In the genomic region with DNA sequence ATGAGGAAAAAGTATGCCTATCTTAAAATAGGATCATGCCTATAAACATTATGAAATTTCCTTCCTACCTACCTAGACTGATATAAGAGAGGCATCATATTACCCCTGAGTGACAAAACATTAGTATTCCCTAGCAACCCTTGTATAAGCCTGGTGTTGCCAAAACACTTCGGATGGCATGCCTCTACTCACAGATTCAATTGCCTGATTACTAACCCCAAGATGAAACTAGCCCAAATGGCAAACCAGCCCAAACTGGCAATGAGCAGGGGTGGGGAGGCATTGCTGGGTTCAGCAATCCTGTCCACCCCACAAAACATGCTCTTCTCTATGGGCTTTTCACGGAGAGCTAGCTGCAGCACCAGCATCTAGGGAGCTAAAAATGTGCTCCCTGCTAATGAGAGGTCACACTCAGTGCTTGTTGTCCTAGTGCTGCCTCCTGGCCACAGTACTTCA, we compare ENCODE assay signal across 2 cellular contexts.
TF ChIP-seq lines count a peak whose summit lies in the region.

No MANE protein-coding gene starts in this region.

TF ChIP-seq in IMR-90, 13 proteins besides CTCF, POLR2A, EP300 and RAD21:
- TF ChIP-seq RFX5 (IDR thresholded peaks at IDR 0.05; ENCODE audit: low read depth, low read length) (no peak), CEBPB (IDR thresholded peaks at IDR 0.05; ENCODE audit: low read depth, low read length) (no peak), RCOR1 (IDR thresholded peaks at IDR 0.05; ENCODE audit: insufficient replicate concordance, low read length) (no peak), MXI1 (IDR thresholded peaks at IDR 0.05; ENCODE audit: borderline replicate concordance, low read depth, low read length) (no peak), MAZ (IDR thresholded peaks at IDR 0.05; ENCODE audit: borderline replicate concordance, low read depth, low read length) (no peak), NFE2L2 (IDR thresholded peaks at IDR 0.05; ENCODE audit: low read depth, low read length) (no peak), CHD1 (IDR thresholded peaks at IDR 0.05; ENCODE audit: low read depth, low read length) (no peak)

TF ChIP-seq in K562, 482 proteins besides CTCF, POLR2A, EP300 and RAD21:
- TF ChIP-seq FOXJ2 (tag; IDR thresholded peaks at IDR 0.05) (peak; percentile 95), PHF21A (IDR thresholded peaks at IDR 0.05; ENCODE audit: borderline replicate concordance, low read depth) (no peak)
TF ChIP-seq in K562: peak in this region for 1.
